1 cellular context compared by ENCODE assay signal in genomic region chr4:5036239-5036638, GRCh38.
TF ChIP-seq lines count a peak whose summit lies in the region.

No MANE protein-coding gene starts in this region.

TF ChIP-seq in K562, 482 proteins besides CTCF, POLR2A, EP300 and RAD21 (continued from another document and continues in another):
- no peak for TF ChIP-seq NKRF (IDR thresholded peaks at IDR 0.05; ENCODE audit: borderline replicate concordance)
- TF ChIP-seq, protein P1, sequence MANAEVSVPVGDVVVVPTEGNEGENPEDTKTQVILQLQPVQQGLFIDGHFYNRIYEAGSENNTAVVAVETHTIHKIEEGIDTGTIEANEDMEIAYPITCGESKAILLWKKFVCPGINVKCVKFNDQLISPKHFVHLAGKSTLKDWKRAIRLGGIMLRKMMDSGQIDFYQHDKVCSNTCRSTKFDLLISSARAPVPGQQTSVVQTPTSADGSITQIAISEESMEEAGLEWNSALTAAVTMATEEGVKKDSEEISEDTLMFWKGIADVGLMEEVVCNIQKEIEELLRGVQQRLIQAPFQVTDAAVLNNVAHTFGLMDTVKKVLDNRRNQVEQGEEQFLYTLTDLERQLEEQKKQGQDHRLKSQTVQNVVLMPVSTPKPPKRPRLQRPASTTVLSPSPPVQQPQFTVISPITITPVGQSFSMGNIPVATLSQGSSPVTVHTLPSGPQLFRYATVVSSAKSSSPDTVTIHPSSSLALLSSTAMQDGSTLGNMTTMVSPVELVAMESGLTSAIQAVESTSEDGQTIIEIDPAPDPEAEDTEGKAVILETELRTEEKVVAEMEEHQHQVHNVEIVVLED (CRISPR knock-in tag; IDR thresholded peaks at IDR 0.05): no peak
- no peak for TF ChIP-seq CREBBP (IDR thresholded peaks at IDR 0.05; ENCODE audit: low read depth, low read length)
- no peak for TF ChIP-seq ZNF263 (CRISPR knock-in tag; IDR thresholded peaks at IDR 0.05; ENCODE audit: borderline replicate concordance)
- peak; percentile 35; the same call in 1 of the 2 replicates for TF ChIP-seq VEZF1 (CRISPR knock-in tag; IDR thresholded peaks at IDR 0.05)
- peak; percentile 88 for TF ChIP-seq ZNF592 (IDR thresholded peaks at IDR 0.05)
- TF ChIP-seq, protein P2, sequence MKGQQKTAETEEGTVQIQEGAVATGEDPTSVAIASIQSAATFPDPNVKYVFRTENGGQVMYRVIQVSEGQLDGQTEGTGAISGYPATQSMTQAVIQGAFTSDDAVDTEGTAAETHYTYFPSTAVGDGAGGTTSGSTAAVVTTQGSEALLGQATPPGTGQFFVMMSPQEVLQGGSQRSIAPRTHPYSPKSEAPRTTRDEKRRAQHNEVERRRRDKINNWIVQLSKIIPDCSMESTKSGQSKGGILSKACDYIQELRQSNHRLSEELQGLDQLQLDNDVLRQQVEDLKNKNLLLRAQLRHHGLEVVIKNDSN (CRISPR knock-in tag; IDR thresholded peaks at IDR 0.05): no peak
- TF ChIP-seq HDAC8 (tag; IDR thresholded peaks at IDR 0.05): no peak
- TF ChIP-seq, protein P3, sequence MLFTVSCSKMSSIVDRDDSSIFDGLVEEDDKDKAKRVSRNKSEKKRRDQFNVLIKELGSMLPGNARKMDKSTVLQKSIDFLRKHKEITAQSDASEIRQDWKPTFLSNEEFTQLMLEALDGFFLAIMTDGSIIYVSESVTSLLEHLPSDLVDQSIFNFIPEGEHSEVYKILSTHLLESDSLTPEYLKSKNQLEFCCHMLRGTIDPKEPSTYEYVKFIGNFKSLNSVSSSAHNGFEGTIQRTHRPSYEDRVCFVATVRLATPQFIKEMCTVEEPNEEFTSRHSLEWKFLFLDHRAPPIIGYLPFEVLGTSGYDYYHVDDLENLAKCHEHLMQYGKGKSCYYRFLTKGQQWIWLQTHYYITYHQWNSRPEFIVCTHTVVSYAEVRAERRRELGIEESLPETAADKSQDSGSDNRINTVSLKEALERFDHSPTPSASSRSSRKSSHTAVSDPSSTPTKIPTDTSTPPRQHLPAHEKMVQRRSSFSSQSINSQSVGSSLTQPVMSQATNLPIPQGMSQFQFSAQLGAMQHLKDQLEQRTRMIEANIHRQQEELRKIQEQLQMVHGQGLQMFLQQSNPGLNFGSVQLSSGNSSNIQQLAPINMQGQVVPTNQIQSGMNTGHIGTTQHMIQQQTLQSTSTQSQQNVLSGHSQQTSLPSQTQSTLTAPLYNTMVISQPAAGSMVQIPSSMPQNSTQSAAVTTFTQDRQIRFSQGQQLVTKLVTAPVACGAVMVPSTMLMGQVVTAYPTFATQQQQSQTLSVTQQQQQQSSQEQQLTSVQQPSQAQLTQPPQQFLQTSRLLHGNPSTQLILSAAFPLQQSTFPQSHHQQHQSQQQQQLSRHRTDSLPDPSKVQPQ (CRISPR knock-in tag; IDR thresholded peaks at IDR 0.05; ENCODE audit: borderline replicate concordance): no peak
- TF ChIP-seq, protein P4, sequence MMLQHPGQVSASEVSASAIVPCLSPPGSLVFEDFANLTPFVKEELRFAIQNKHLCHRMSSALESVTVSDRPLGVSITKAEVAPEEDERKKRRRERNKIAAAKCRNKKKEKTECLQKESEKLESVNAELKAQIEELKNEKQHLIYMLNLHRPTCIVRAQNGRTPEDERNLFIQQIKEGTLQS (IDR thresholded peaks at IDR 0.05): peak; percentile 89
- TF ChIP-seq, protein P4 (CRISPR knock-in tag; conservative IDR thresholded peaks at IDR 0.05): no peak
- TF ChIP-seq, protein P5, sequence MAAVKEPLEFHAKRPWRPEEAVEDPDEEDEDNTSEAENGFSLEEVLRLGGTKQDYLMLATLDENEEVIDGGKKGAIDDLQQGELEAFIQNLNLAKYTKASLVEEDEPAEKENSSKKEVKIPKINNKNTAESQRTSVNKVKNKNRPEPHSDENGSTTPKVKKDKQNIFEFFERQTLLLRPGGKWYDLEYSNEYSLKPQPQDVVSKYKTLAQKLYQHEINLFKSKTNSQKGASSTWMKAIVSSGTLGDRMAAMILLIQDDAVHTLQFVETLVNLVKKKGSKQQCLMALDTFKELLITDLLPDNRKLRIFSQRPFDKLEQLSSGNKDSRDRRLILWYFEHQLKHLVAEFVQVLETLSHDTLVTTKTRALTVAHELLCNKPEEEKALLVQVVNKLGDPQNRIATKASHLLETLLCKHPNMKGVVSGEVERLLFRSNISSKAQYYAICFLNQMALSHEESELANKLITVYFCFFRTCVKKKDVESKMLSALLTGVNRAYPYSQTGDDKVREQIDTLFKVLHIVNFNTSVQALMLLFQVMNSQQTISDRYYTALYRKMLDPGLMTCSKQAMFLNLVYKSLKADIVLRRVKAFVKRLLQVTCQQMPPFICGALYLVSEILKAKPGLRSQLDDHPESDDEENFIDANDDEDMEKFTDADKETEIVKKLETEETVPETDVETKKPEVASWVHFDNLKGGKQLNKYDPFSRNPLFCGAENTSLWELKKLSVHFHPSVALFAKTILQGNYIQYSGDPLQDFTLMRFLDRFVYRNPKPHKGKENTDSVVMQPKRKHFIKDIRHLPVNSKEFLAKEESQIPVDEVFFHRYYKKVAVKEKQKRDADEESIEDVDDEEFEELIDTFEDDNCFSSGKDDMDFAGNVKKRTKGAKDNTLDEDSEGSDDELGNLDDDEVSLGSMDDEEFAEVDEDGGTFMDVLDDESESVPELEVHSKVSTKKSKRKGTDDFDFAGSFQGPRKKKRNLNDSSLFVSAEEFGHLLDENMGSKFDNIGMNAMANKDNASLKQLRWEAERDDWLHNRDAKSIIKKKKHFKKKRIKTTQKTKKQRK (IDR thresholded peaks at IDR 0.05; ENCODE audit: borderline replicate concordance, low read depth, low read length): no peak
- no peak for TF ChIP-seq NCOA2 (IDR thresholded peaks at IDR 0.05; ENCODE audit: partially characterized antibody in 2 of 2)
- TF ChIP-seq ZNF445 (CRISPR knock-in tag; IDR thresholded peaks at IDR 0.05; ENCODE audit: low read depth): no peak
- TF ChIP-seq, protein P6, sequence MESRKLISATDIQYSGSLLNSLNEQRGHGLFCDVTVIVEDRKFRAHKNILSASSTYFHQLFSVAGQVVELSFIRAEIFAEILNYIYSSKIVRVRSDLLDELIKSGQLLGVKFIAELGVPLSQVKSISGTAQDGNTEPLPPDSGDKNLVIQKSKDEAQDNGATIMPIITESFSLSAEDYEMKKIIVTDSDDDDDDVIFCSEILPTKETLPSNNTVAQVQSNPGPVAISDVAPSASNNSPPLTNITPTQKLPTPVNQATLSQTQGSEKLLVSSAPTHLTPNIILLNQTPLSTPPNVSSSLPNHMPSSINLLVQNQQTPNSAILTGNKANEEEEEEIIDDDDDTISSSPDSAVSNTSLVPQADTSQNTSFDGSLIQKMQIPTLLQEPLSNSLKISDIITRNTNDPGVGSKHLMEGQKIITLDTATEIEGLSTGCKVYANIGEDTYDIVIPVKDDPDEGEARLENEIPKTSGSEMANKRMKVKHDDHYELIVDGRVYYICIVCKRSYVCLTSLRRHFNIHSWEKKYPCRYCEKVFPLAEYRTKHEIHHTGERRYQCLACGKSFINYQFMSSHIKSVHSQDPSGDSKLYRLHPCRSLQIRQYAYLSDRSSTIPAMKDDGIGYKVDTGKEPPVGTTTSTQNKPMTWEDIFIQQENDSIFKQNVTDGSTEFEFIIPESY (CRISPR knock-in tag; IDR thresholded peaks at IDR 0.05): no peak
- no peak for TF ChIP-seq ZNF707 (CRISPR knock-in tag; conservative IDR thresholded peaks at IDR 0.05)
- TF ChIP-seq, protein P7, sequence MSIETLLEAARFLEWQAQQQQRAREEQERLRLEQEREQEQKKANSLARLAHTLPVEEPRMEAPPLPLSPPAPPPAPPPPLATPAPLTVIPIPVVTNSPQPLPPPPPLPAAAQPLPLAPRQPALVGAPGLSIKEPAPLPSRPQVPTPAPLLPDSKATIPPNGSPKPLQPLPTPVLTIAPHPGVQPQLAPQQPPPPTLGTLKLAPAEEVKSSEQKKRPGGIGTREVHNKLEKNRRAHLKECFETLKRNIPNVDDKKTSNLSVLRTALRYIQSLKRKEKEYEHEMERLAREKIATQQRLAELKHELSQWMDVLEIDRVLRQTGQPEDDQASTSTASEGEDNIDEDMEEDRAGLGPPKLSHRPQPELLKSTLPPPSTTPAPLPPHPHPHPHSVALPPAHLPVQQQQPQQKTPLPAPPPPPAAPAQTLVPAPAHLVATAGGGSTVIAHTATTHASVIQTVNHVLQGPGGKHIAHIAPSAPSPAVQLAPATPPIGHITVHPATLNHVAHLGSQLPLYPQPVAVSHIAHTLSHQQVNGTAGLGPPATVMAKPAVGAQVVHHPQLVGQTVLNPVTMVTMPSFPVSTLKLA (conservative IDR thresholded peaks at IDR 0.05): peak in 1 of 2 experiments; percentile 42; a peak in 1 of 4 replicates
- no peak for TF ChIP-seq THAP12 (CRISPR knock-in tag; IDR thresholded peaks at IDR 0.05)
- TF ChIP-seq E4F1 (CRISPR knock-in tag; IDR thresholded peaks at IDR 0.05; ENCODE audit: borderline replicate concordance): no peak
- no peak for TF ChIP-seq RBM34 (IDR thresholded peaks at IDR 0.05; ENCODE audit: borderline replicate concordance, insufficient read depth, low read length)
- TF ChIP-seq CHD1 (IDR thresholded peaks at IDR 0.05; ENCODE audit: low read length): no peak
